ENCODE assay signal across 1 cellular context in the genomic region with DNA sequence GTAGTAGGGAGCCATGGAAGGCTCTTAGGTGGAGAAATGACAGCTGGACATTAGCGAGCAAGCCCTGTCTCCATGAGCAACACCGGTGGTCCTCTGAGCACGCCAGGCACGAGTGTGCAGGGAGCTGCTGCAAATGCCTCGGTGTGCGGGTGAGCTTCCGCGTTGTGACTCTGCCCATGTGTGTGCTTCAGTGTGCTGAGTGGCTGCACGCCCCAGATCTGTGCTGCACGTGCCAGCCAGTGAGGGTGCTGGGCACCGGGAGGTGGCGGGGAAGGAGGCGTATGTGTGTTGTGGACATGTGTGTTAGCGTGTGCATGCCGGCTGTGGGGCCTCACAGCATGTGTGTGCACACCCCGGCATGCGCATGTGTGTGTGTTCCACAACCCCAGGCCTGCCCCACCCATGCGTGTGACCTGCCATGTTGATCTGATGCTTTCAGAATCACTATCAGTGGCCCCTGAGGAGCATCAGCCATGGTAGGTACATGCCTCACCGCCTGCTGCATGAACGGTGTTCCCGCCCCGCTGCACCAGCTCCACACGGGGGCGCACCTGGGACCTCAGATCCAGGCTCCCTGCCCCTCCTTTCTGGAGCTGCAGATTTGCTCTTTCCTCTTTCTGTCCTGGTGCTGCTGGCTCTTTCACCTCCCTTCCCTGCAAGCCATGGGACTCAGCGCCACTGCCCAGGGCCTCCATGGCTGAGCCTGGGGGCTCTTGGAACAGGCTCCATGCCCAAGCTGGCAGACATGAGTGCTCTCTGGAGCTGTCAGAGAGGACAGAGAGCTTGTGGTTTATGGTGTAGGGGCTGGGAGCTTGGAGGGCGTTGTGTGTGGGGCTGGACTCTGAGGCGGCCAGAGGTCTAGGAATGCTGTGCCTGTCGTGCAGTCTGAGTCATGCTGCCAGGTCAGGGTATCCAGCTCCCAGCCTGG.
A peak's percentile ranks its signal among the peaks of the same experiment; 100 is the strongest.
TF ChIP-seq lines count a peak whose summit lies in the region.

No MANE protein-coding gene starts in this region.

TF ChIP-seq in K562, 482 proteins besides CTCF, POLR2A, EP300 and RAD21 (continued from another document):
- TF ChIP-seq, protein P1, sequence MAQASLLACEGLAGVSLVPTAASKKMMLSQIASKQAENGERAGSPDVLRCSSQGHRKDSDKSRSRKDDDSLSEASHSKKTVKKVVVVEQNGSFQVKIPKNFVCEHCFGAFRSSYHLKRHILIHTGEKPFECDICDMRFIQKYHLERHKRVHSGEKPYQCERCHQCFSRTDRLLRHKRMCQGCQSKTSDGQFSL (CRISPR knock-in tag; IDR thresholded peaks at IDR 0.05), result no peak
- TF ChIP-seq, protein P1 (tag; IDR thresholded peaks at IDR 0.05), result no peak
- no peak for TF ChIP-seq HNRNPL (IDR thresholded peaks at IDR 0.05; ENCODE audit: low read depth, low read length)
- TF ChIP-seq PHF21A (IDR thresholded peaks at IDR 0.05; ENCODE audit: borderline replicate concordance, low read depth), result no peak
- no peak for TF ChIP-seq SIN3A (IDR thresholded peaks at IDR 0.05; ENCODE audit: borderline replicate concordance in 2 of 2, control insufficient read depth in 1 of 2, low read depth in 2 of 2, low read length in 2 of 2)
- no peak for TF ChIP-seq HEY1 (CRISPR knock-in tag; IDR thresholded peaks at IDR 0.05; ENCODE audit: borderline replicate concordance)
- no peak for TF ChIP-seq HDGF (IDR thresholded peaks at IDR 0.05)
- TF ChIP-seq NCOA6 (IDR thresholded peaks at IDR 0.05), result no peak
- TF ChIP-seq RBM25 (IDR thresholded peaks at IDR 0.05; ENCODE audit: low read depth, low read length, severe bottlenecking), result no peak
- TF ChIP-seq NFIC (IDR thresholded peaks at IDR 0.05), result no peak
- TF ChIP-seq CREM (IDR thresholded peaks at IDR 0.05; ENCODE audit: low read depth), result no peak
- no peak for TF ChIP-seq SRSF1 (IDR thresholded peaks at IDR 0.05; ENCODE audit: low read depth, low read length)
- TF ChIP-seq, protein P2, sequence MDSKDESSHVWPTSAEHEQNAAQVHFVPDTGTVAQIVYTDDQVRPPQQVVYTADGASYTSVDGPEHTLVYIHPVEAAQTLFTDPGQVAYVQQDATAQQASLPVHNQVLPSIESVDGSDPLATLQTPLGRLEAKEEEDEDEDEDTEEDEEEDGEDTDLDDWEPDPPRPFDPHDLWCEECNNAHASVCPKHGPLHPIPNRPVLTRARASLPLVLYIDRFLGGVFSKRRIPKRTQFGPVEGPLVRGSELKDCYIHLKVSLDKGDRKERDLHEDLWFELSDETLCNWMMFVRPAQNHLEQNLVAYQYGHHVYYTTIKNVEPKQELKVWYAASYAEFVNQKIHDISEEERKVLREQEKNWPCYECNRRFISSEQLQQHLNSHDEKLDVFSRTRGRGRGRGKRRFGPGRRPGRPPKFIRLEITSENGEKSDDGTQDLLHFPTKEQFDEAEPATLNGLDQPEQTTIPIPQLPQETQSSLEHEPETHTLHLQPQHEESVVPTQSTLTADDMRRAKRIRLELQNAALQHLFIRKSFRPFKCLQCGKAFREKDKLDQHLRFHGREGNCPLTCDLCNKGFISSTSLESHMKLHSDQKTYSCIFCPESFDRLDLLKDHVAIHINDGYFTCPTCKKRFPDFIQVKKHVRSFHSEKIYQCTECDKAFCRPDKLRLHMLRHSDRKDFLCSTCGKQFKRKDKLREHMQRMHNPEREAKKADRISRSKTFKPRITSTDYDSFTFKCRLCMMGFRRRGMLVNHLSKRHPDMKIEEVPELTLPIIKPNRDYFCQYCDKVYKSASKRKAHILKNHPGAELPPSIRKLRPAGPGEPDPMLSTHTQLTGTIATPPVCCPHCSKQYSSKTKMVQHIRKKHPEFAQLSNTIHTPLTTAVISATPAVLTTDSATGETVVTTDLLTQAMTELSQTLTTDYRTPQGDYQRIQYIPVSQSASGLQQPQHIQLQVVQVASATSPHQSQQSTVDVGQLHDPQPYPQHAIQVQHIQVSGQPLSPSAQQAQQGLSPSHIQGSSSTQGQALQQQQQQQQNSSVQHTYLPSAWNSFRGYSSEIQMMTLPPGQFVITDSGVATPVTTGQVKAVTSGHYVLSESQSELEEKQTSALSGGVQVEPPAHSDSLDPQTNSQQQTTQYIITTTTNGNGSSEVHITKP (IDR thresholded peaks at IDR 0.05; ENCODE audit: partially characterized antibody), result no peak
- TF ChIP-seq ZKSCAN1 (IDR thresholded peaks at IDR 0.05; ENCODE audit: low read depth, low read length), result no peak
- TF ChIP-seq, protein P3, sequence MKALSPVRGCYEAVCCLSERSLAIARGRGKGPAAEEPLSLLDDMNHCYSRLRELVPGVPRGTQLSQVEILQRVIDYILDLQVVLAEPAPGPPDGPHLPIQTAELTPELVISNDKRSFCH (CRISPR knock-in tag; IDR thresholded peaks at IDR 0.05), result no peak
- TF ChIP-seq, protein P3 (tag; IDR thresholded peaks at IDR 0.05), result no peak
- TF ChIP-seq, protein P4, sequence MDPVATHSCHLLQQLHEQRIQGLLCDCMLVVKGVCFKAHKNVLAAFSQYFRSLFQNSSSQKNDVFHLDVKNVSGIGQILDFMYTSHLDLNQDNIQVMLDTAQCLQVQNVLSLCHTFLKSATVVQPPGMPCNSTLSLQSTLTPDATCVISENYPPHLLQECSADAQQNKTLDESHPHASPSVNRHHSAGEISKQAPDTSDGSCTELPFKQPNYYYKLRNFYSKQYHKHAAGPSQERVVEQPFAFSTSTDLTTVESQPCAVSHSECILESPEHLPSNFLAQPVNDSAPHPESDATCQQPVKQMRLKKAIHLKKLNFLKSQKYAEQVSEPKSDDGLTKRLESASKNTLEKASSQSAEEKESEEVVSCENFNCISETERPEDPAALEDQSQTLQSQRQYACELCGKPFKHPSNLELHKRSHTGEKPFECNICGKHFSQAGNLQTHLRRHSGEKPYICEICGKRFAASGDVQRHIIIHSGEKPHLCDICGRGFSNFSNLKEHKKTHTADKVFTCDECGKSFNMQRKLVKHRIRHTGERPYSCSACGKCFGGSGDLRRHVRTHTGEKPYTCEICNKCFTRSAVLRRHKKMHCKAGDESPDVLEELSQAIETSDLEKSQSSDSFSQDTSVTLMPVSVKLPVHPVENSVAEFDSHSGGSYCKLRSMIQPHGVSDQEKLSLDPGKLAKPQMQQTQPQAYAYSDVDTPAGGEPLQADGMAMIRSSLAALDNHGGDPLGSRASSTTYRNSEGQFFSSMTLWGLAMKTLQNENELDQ (CRISPR knock-in tag; IDR thresholded peaks at IDR 0.05; ENCODE audit: borderline replicate concordance), result no peak
- TF ChIP-seq KDM1A (IDR thresholded peaks at IDR 0.05), result no peak
- no peak for TF ChIP-seq POLR2H (tag; IDR thresholded peaks at IDR 0.05; ENCODE audit: low read depth)
- TF ChIP-seq ARHGAP35 (IDR thresholded peaks at IDR 0.05; ENCODE audit: partially characterized antibody), result no peak
- no peak for TF ChIP-seq ZZZ3 (IDR thresholded peaks at IDR 0.05)
- TF ChIP-seq KLF6 (CRISPR knock-in tag; IDR thresholded peaks at IDR 0.05; ENCODE audit: borderline replicate concordance), result no peak
- peak in 1 of 2 experiments; percentile 56; a peak in 1 of 4 replicates for TF ChIP-seq MAZ (CRISPR knock-in tag; conservative IDR thresholded peaks at IDR 0.05 in 1 of 2, IDR thresholded peaks at IDR 0.05 in 1 of 2)
- TF ChIP-seq SMARCC2 (IDR thresholded peaks at IDR 0.05; ENCODE audit: low read depth), result no peak
- TF ChIP-seq FOXK2 (conservative IDR thresholded peaks at IDR 0.05 in 1 of 2, IDR thresholded peaks at IDR 0.05 in 1 of 2; ENCODE audit: low read depth in 2 of 2), result no peak
- TF ChIP-seq IRF2 (CRISPR knock-in tag; IDR thresholded peaks at IDR 0.05), result no peak
- TF ChIP-seq RB1 (IDR thresholded peaks at IDR 0.05; ENCODE audit: low read depth), result no peak
- TF ChIP-seq, protein P5, sequence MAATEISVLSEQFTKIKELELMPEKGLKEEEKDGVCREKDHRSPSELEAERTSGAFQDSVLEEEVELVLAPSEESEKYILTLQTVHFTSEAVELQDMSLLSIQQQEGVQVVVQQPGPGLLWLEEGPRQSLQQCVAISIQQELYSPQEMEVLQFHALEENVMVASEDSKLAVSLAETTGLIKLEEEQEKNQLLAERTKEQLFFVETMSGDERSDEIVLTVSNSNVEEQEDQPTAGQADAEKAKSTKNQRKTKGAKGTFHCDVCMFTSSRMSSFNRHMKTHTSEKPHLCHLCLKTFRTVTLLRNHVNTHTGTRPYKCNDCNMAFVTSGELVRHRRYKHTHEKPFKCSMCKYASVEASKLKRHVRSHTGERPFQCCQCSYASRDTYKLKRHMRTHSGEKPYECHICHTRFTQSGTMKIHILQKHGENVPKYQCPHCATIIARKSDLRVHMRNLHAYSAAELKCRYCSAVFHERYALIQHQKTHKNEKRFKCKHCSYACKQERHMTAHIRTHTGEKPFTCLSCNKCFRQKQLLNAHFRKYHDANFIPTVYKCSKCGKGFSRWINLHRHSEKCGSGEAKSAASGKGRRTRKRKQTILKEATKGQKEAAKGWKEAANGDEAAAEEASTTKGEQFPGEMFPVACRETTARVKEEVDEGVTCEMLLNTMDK (IDR thresholded peaks at IDR 0.05; ENCODE audit: borderline replicate concordance, insufficient read depth, low read depth, low read length, poor library complexity, severe bottlenecking), result peak; percentile 78
- TF ChIP-seq, protein P6, sequence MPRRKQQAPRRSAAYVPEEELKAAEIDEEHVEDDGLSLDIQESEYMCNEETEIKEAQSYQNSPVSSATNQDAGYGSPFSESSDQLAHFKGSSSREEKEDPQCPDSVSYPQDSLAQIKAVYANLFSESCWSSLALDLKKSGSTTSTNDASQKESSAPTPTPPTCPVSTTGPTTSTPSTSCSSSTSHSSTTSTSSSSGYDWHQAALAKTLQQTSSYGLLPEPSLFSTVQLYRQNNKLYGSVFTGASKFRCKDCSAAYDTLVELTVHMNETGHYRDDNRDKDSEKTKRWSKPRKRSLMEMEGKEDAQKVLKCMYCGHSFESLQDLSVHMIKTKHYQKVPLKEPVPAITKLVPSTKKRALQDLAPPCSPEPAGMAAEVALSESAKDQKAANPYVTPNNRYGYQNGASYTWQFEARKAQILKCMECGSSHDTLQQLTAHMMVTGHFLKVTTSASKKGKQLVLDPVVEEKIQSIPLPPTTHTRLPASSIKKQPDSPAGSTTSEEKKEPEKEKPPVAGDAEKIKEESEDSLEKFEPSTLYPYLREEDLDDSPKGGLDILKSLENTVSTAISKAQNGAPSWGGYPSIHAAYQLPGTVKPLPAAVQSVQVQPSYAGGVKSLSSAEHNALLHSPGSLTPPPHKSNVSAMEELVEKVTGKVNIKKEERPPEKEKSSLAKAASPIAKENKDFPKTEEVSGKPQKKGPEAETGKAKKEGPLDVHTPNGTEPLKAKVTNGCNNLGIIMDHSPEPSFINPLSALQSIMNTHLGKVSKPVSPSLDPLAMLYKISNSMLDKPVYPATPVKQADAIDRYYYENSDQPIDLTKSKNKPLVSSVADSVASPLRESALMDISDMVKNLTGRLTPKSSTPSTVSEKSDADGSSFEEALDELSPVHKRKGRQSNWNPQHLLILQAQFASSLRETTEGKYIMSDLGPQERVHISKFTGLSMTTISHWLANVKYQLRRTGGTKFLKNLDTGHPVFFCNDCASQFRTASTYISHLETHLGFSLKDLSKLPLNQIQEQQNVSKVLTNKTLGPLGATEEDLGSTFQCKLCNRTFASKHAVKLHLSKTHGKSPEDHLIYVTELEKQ (CRISPR knock-in tag; IDR thresholded peaks at IDR 0.05), result no peak
- TF ChIP-seq THRAP3 (IDR thresholded peaks at IDR 0.05; ENCODE audit: borderline replicate concordance), result no peak
- no peak for TF ChIP-seq DIDO1 (tag; IDR thresholded peaks at IDR 0.05; ENCODE audit: low read depth)
TF ChIP-seq in K562: peak in this region for 7.
